ENCODE assay signal across 8 cellular contexts in genomic region chr1:234726359-234726836, GRCh38.
A peak's percentile ranks its signal among the peaks of the same experiment; 100 is the strongest.
DNase-seq lines count a peak whose midpoint lies in the region; ATAC-seq and TF ChIP-seq lines count a peak whose summit lies in the region.

No MANE protein-coding gene starts in this region.

- H3K9me3 ChIP-seq in right atrium auricular region, result no peaks in the 10 kb centered on the region
- no peaks in the 10 kb centered on the region for H3K9me3 ChIP-seq in adipocyte (ENCODE audit: control insufficient read depth, low read length)
- no peaks in the 10 kb centered on the region for H3K9me3 ChIP-seq in uterus

- no peak for TF ChIP-seq POLR2A in uterus (IDR thresholded peaks at IDR 0.05)

- no peak overlapping the region for H3K9ac ChIP-seq in adipocyte (ENCODE audit: low read length)

- H3K4me1 ChIP-seq in right atrium auricular region (peaks cover 0 to 74% of the 10 kb centered on the region in 2 donors), adipocyte (ENCODE audit: control insufficient read depth, insufficient read depth, low read length) (peaks cover 38% of the 10 kb centered on the region), uterus (peaks cover 17 to 42% of the 10 kb centered on the region in 2 donors)

- ATAC-seq in GM19395 (IDR thresholded peaks at IDR 0.05; ENCODE audit: unreplicated experiment), result no peak

- intact Hi-C loops in cardiac septum (cut with DNase I), result no loop called here
- intact Hi-C loops in uterus (cut with DNase I; ENCODE audit: low total_unique reads), result loop anchor here (10.0 kb wide), 2 partner anchors 258 to 348 kb away; no protein-coding TSS in a partner anchor

- H3K27me3 ChIP-seq in right atrium auricular region (no peaks in the 10 kb centered on the region), adipocyte (replicated peaks; ENCODE audit: control insufficient read depth, insufficient read depth, low read length) (no peaks in the 10 kb centered on the region), uterus (no peaks in the 10 kb centered on the region)

- DNase-seq in right atrium auricular region (ENCODE audit: low spot score) (no peak), cardiac septum (ENCODE audit: low spot score) (no peak), adipocyte (ENCODE audit: low read depth) (peak; percentile 45), lung microvascular endothelial cell (ENCODE audit: low read depth in 2 of 2) (peak; percentile 42 to 55), uterus (no peak), D341Med (ENCODE audit: low spot score) (no peak), Kasumi-1 (lab: John Stamatoyannopoulos, UW) (no peak)

- H3K36me3 ChIP-seq in right atrium auricular region (no peaks in the 10 kb centered on the region), adipocyte (ENCODE audit: control insufficient read depth, insufficient read depth, low read length, severe bottlenecking) (no peaks in the 10 kb centered on the region), uterus (no peaks in the 10 kb centered on the region)

- TF ChIP-seq CTCF in right atrium auricular region (IDR thresholded peaks at IDR 0.05), result no peak
- TF ChIP-seq CTCF in uterus (IDR thresholded peaks at IDR 0.05), result no peak

- H3K4me3 ChIP-seq in right atrium auricular region (no peak overlapping the region), adipocyte (ENCODE audit: low read length) (no peak overlapping the region), uterus (no peak overlapping the region)

- H3K27ac ChIP-seq in right atrium auricular region, result peak overlapping the region; percentile 92 to 100
- peak overlapping the region; percentile 96 to 98 for H3K27ac ChIP-seq in uterus

Comparison
In these comparisons a context has a peak if more than half of its experiments do, and no peak if none do; other contexts are left out.
1. DNase-seq: peak in adipocyte (single experiment) and lung microvascular endothelial cell (2 of 2); none in right atrium auricular region (single experiment), cardiac septum (single experiment), uterus (0 of 2), D341Med (single experiment) and Kasumi-1 (0 of 2).